Comparison of ENCODE assay signal across 25 cellular contexts in genomic region chr4:108054025-108054424, GRCh38.
A peak's percentile ranks its signal among the peaks of the same experiment; 100 is the strongest.
DNase-seq lines count a peak whose midpoint lies in the region; ATAC-seq and TF ChIP-seq lines count a peak whose summit lies in the region.
"Had no signal": no experiment of that assay in that cellular context is flagged by ENCODE, and none has a peak within 500 bp of the region (broad histone marks: within the 10 kb centered on the region; RNA-seq: fewer than 3 reads in every experiment).

No MANE protein-coding gene starts in this region.

- peak overlapping the region; percentile 48 for H3K27ac ChIP-seq in CD4-positive, CD25-positive, alpha-beta regulatory T cell (ENCODE audit: insufficient read depth, low read length, poor library complexity, severe bottlenecking)
- H3K27ac ChIP-seq in CD4-positive, alpha-beta memory T cell (ENCODE audit: low read depth, low read length), result no peak overlapping the region
- H3K27ac ChIP-seq: brain microvascular endothelial cell, HL-60, ovary, spleen, tibial nerve, WERI-Rb-1 had no signal

- H3K4me1 ChIP-seq in CD4-positive, CD25-positive, alpha-beta regulatory T cell (ENCODE audit: control insufficient read depth, insufficient read depth, low read length, poor library complexity, severe bottlenecking), result peaks cover 59% of the 10 kb centered on the region
- peaks cover 77% of the 10 kb centered on the region for H3K4me1 ChIP-seq in CD4-positive, alpha-beta memory T cell (ENCODE audit: insufficient read depth, low read length)
- no peaks in the 10 kb centered on the region for H3K4me1 ChIP-seq in BE2C
- H3K4me1 ChIP-seq: tibial nerve had no signal

- peak in 1 of 2 donors; percentile 29 for ATAC-seq in CD4-positive, CD25-positive, alpha-beta regulatory T cell (ENCODE audit: low read depth in 2 of 2)
- no peak for ATAC-seq in activated CD8-positive, alpha-beta T cell treated with anti-CD3 and anti-CD28 coated beads, Interleukin-2, amount 10 ng/mL, durations not matched to agents 7 days and 5 days
- ATAC-seq in left colon, result peak; percentile 45
- ATAC-seq: effector memory CD8-positive, alpha-beta T cell had no signal

- peaks cover 0 to 1% (median 0%) of the 10 kb centered on the region in 7 donors for H3K9me3 Mint-ChIP-seq in CD4-positive, CD25-positive, alpha-beta regulatory T cell
- peaks cover 0 to 1% (median 0%) of the 10 kb centered on the region in 8 donors for H3K9me3 Mint-ChIP-seq in CD4-positive, alpha-beta memory T cell
- no peaks in the 10 kb centered on the region for H3K9me3 Mint-ChIP-seq in activated CD8-positive, alpha-beta T cell treated with anti-CD3 and anti-CD28 coated beads, Interleukin-2, amount 10 ng/mL, durations not matched to agents 7 days and 5 days (ENCODE audit: insufficient read depth)
- H3K9me3 Mint-ChIP-seq: effector memory CD8-positive, alpha-beta T cell; memory B cell; stimulated activated memory B cell treated with anti-CD40 and anti-IgM and Interleukin-4, amounts not matched to agents 10 μg/mL and 1 μg/mL and 100 μg/mL, for 72 hours had no signal

- H3K9me3 ChIP-seq in CD4-positive, CD25-positive, alpha-beta regulatory T cell (ENCODE audit: control insufficient read depth in 2 of 2, low read length in 2 of 2), result no peaks in the 10 kb centered on the region
- no peaks in the 10 kb centered on the region for H3K9me3 ChIP-seq in CD4-positive, alpha-beta memory T cell (ENCODE audit: control insufficient read depth in 1 of 2, low read length in 2 of 2)
- H3K9me3 ChIP-seq in MG63, result no peaks in the 10 kb centered on the region
- no peaks in the 10 kb centered on the region; the same call in 1 of the 2 replicates for H3K9me3 ChIP-seq in BE2C
- H3K9me3 ChIP-seq: ovary, spleen, tibial nerve had no signal

- H3K36me3 Mint-ChIP-seq in CD4-positive, CD25-positive, alpha-beta regulatory T cell, result peaks cover 57% of the 10 kb centered on the region
- H3K36me3 Mint-ChIP-seq in CD4-positive, alpha-beta memory T cell, result peaks cover 22 to 73% of the 10 kb centered on the region in 2 donors
- H3K36me3 Mint-ChIP-seq in activated CD8-positive, alpha-beta T cell treated with anti-CD3 and anti-CD28 coated beads, Interleukin-2, amount 10 ng/mL, durations not matched to agents 7 days and 5 days (ENCODE audit: low read depth), result peaks cover 66% of the 10 kb centered on the region
- H3K36me3 Mint-ChIP-seq: CD14-positive monocyte; memory B cell; stimulated activated memory B cell treated with anti-CD40 and anti-IgM and Interleukin-4, amounts not matched to agents 10 μg/mL and 1 μg/mL and 100 μg/mL, for 72 hours had no signal

- H3K27me3 ChIP-seq in CD4-positive, CD25-positive, alpha-beta regulatory T cell (ENCODE audit: control insufficient read depth, insufficient read depth, low read length), result no peaks in the 10 kb centered on the region
- H3K27me3 ChIP-seq in CD4-positive, alpha-beta memory T cell (ENCODE audit: insufficient read depth, low read length), result no peaks in the 10 kb centered on the region
- H3K27me3 ChIP-seq in MG63, result no peaks in the 10 kb centered on the region
- H3K27me3 ChIP-seq in BE2C, result peaks cover 43% of the 10 kb centered on the region
- H3K27me3 ChIP-seq: brain microvascular endothelial cell, ovary, spleen, tibial nerve had no signal

- peak overlapping the region; percentile 76 to 85 (median 80) for H3K27ac Mint-ChIP-seq in CD4-positive, CD25-positive, alpha-beta regulatory T cell
- H3K27ac Mint-ChIP-seq in CD4-positive, alpha-beta memory T cell, result peak overlapping the region; percentile 64 to 95 (median 75)
- peak overlapping the region; percentile 53 for H3K27ac Mint-ChIP-seq in activated CD8-positive, alpha-beta T cell treated with anti-CD3 and anti-CD28 coated beads, Interleukin-2, amount 10 ng/mL, durations not matched to agents 7 days and 5 days
- H3K27ac Mint-ChIP-seq: memory B cell; stimulated activated memory B cell treated with anti-CD40 and anti-IgM and Interleukin-4, amounts not matched to agents 10 μg/mL and 1 μg/mL and 100 μg/mL, for 72 hours had no signal

- no peaks in the 10 kb centered on the region for H3K27me3 Mint-ChIP-seq in CD4-positive, CD25-positive, alpha-beta regulatory T cell
- no peaks in the 10 kb centered on the region for H3K27me3 Mint-ChIP-seq in CD4-positive, alpha-beta memory T cell
- H3K27me3 Mint-ChIP-seq in activated CD8-positive, alpha-beta T cell treated with anti-CD3 and anti-CD28 coated beads, Interleukin-2, amount 10 ng/mL, durations not matched to agents 7 days and 5 days (ENCODE audit: low read depth), result no peaks in the 10 kb centered on the region
- H3K27me3 Mint-ChIP-seq: memory B cell; stimulated activated memory B cell treated with anti-CD40 and anti-IgM and Interleukin-4, amounts not matched to agents 10 μg/mL and 1 μg/mL and 100 μg/mL, for 72 hours had no signal

- POLR2A ChIA-PET in CD4-positive, alpha-beta memory T cell (lab: Charles Lee; ENCODE audit: partially characterized antibody), result interaction anchor here (1.0 to 1.4 kb wide), 4 partner anchors 8 to 103 kb away, joined by 3 to 4 read pairs (median 4); no protein-coding TSS in a partner anchor
- POLR2A ChIA-PET in activated CD8-positive, alpha-beta T cell treated with anti-CD3 and anti-CD28 coated beads, Interleukin-2, amount 10 ng/mL, durations not matched to agents 7 days and 5 days (lab: Charles Lee), result interaction anchor here (1.6 kb wide), 1 partner anchor 13 kb away, joined by 11 read pairs; no protein-coding TSS in a partner anchor

- intact Hi-C loops in CD4-positive, alpha-beta memory T cell (cut with micrococcal nuclease), result no loop called here
- intact Hi-C loops in left colon (cut with DNase I, micrococcal nuclease), result no loop called here

- peaks cover 28 to 96% (median 67%) of the 10 kb centered on the region in 4 donors for H3K4me1 Mint-ChIP-seq in CD4-positive, CD25-positive, alpha-beta regulatory T cell
- peaks cover 37 to 70% (median 62%) of the 10 kb centered on the region in 4 donors for H3K4me1 Mint-ChIP-seq in CD4-positive, alpha-beta memory T cell
- peaks cover 71% of the 10 kb centered on the region for H3K4me1 Mint-ChIP-seq in activated CD8-positive, alpha-beta T cell treated with anti-CD3 and anti-CD28 coated beads, Interleukin-2, amount 10 ng/mL, durations not matched to agents 7 days and 5 days (ENCODE audit: low read depth)
- H3K4me1 Mint-ChIP-seq: CD14-positive monocyte, memory B cell had no signal

- TF ChIP-seq CTCF in BE2C (IDR thresholded peaks at IDR 0.05; ENCODE audit: low read depth, low read length), result no peak

- no peak overlapping the region for H3K4me3 ChIP-seq in CD4-positive, CD25-positive, alpha-beta regulatory T cell (ENCODE audit: low read depth, low read length)
- no peak overlapping the region for H3K4me3 ChIP-seq in CD4-positive, alpha-beta memory T cell (ENCODE audit: low read length in 2 of 2)
- H3K4me3 ChIP-seq in MG63, result no peak overlapping the region
- no peak overlapping the region for H3K4me3 ChIP-seq in BE2C (ENCODE audit: low read depth, low read length)
- H3K4me3 ChIP-seq: ovary, spleen, tibial nerve had no signal

- CTCF ChIA-PET in CD4-positive, alpha-beta memory T cell (lab: Charles Lee; ENCODE audit: partially characterized antibody), result interaction anchor here (0.9 to 2.0 kb wide), 4 partner anchors 24 to 519 kb away, joined by 3 to 6 read pairs (median 4); no protein-coding TSS in a partner anchor
- CTCF ChIA-PET in activated CD8-positive, alpha-beta T cell treated with anti-CD3 and anti-CD28 coated beads, Interleukin-2, amount 10 ng/mL, durations not matched to agents 7 days and 5 days (lab: Charles Lee), result interaction anchor here (1.0 to 5.7 kb wide), 4 partner anchors 14 to 35 kb away, joined by 3 to 43 read pairs (median 12); no protein-coding TSS in a partner anchor

- H3K4me3 Mint-ChIP-seq in CD4-positive, CD25-positive, alpha-beta regulatory T cell, result peak overlapping the region in 2 of 4 donors; percentile 44 to 57
- peak overlapping the region in 2 of 8 donors; percentile 15 to 18 for H3K4me3 Mint-ChIP-seq in CD4-positive, alpha-beta memory T cell
- H3K4me3 Mint-ChIP-seq in activated CD8-positive, alpha-beta T cell treated with anti-CD3 and anti-CD28 coated beads, Interleukin-2, amount 10 ng/mL, durations not matched to agents 7 days and 5 days, result no peak overlapping the region
- H3K4me3 Mint-ChIP-seq: CD14-positive monocyte; effector memory CD8-positive, alpha-beta T cell; memory B cell; stimulated activated memory B cell treated with anti-CD40 and anti-IgM and Interleukin-4, amounts not matched to agents 10 μg/mL and 1 μg/mL and 100 μg/mL, for 72 hours had no signal

- H3K36me3 ChIP-seq in CD4-positive, CD25-positive, alpha-beta regulatory T cell (ENCODE audit: control insufficient read depth, insufficient read depth, low read length), result peaks cover 73% of the 10 kb centered on the region
- peaks cover 35% of the 10 kb centered on the region for H3K36me3 ChIP-seq in CD4-positive, alpha-beta memory T cell (ENCODE audit: insufficient read depth, low read length)
- H3K36me3 ChIP-seq in MG63 (no peaks in the 10 kb centered on the region), BE2C (no peaks in the 10 kb centered on the region)
- H3K36me3 ChIP-seq: brain microvascular endothelial cell, ovary, spleen, tibial nerve, WERI-Rb-1 had no signal

- DNase-seq in CD4-positive, CD25-positive, alpha-beta regulatory T cell, result no peak
- no peak for DNase-seq in CD4-positive, alpha-beta memory T cell
- no peak for DNase-seq in activated CD8-positive, alpha-beta T cell treated with anti-CD3 and anti-CD28 coated beads, Interleukin-2, amount 10 ng/mL, durations not matched to agents 7 days and 5 days
- peak in 1 of 2 donors; percentile 9 for DNase-seq in left colon
- DNase-seq in MG63, result no peak
- DNase-seq in BE2C, result no peak
- DNase-seq in amygdala (lab: John Stamatoyannopoulos, UW), result no peak
- DNase-seq: brain microvascular endothelial cell; DMS 273 treated with DMSO at 0.1 percent for 48 hours; effector memory CD8-positive, alpha-beta T cell; foreskin fibroblast; NCI-H1092; NCI-H1930; NCI-H226; NCI-H748 treated with DMSO at 0.1 percent for 48 hours; ovary; RPMI8226; spleen; stimulated activated CD4-positive, alpha-beta T cell treated with anti-CD3 and anti-CD28 coated beads, Interleukin-4, amount 100 ng/mL, for 1 hour; WERI-Rb-1 had no signal
